In the genomic region with DNA sequence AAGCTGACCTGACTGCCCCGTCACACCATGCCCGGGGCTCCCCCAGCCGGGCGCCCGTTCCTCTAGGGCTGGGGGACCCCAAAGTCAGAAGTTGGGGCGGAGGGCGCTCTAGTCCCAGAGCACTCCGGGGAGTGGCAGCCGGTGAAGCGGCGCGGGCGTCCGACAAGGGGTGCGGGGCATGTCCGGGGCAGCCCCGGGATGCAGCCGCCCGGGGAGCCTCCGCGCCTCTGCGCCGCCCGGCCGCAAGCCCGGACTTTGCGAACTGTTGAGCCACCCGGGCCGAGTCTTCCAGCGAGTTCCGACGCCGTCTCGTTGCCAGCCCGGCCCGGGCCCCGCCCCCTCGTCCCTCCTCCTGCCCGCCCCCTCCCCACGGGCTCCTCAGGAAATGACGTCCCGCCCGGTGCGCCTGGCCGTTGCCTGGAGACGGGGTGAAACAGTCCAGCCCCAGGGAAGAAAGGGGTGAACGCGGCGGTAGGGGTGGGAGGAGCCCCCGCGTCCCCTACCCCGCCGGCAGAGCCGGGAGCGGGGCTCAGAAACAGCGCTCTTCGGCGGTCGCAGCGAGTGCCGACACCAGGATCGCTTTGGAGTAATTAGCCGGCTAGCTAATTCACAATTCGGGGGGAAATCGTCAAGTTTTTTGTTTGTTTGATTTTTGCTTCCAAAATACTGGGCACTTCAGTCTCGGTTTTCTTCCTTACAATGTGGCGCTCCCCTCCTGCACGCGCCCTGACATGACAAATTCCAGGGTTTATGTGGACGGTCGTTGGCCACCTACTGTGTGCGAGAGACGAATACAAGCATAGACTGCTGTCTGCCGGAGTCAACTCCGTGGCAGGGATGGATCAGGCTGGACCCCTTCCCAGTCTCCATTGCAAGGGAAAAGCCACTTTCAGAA, we compare ENCODE assay signal across 8 cellular contexts. TPM values are rescaled to one million over a fixed set of nuclear protein-coding genes. Genes with fewer than 3 reads are reported as not detected.
DNase-seq lines count a peak whose midpoint lies in the region; ATAC-seq and TF ChIP-seq lines count a peak whose summit lies in the region.

A gene (minus strand): TSS at position 287 of the 895 bp plus-strand sequence. CDS start 672 bp downstream, outside the sequence.

- TF ChIP-seq CTCF in endothelial cell (IDR thresholded peaks at IDR 0.05; ENCODE audit: unreplicated experiment): no peak

- peak within 1 kb of the TSS; percentile 92 for H3K4me3 Mint-ChIP-seq in endothelial cell (ENCODE audit: unreplicated experiment)

- peaks cover 5% of the 10 kb centered on the region for H3K36me3 Mint-ChIP-seq in endothelial cell (ENCODE audit: low read depth, unreplicated experiment)

- H3K27ac Mint-ChIP-seq in endothelial cell (ENCODE audit: unreplicated experiment): peak within 1 kb of the TSS; percentile 92

- peaks cover 20% of the 10 kb centered on the region for H3K27me3 Mint-ChIP-seq in endothelial cell (ENCODE audit: unreplicated experiment)

- DNase-seq in Ammon's horn (ENCODE audit: low spot score): peak; percentile 94
- peak; percentile 36 for DNase-seq in HS-27A (ENCODE audit: low read depth)
- peak; percentile 71 for DNase-seq in NOMO-1 treated with dmso at 0.1 percent for 144 hours (lab: John Stamatoyannopoulos, UW; ENCODE audit: unreplicated experiment)
- peak; percentile 90 for DNase-seq in activated CD8-positive, alpha-beta memory T cell treated with anti-CD3 and anti-CD28 coated beads, Interleukin-2, amount 50 U/mL, for 4 hours
- peak; percentile 97 for DNase-seq in endothelial cell (ENCODE audit: low spot score)
- DNase-seq in mesenteric fat pad (ENCODE audit: low spot score): peak; percentile 96
- peak; percentile 90 for DNase-seq in stimulated activated CD8-positive, alpha-beta memory T cell treated with anti-CD3 and anti-CD28 coated beads, Interleukin-12 subunit alpha, Interleukin-12 subunit beta, amount 100 ng/mL, for 1 hour (ENCODE audit: low read depth)

- no peaks in the 10 kb centered on the region for H3K9me3 Mint-ChIP-seq in endothelial cell (ENCODE audit: unreplicated experiment)

- H3K4me1 Mint-ChIP-seq in endothelial cell (ENCODE audit: unreplicated experiment): no peaks in the 10 kb centered on the region

- ATAC-seq in GM19438 (IDR thresholded peaks at IDR 0.05; ENCODE audit: low read depth, unreplicated experiment): peak; percentile 89

RNA-seq across cellular contexts. Expression of the gene that starts here (rescaled TPM):
- total RNA-seq in endothelial cell (ENCODE audit: unreplicated experiment): 4.1 TPM
- total RNA-seq in mesenteric fat pad: 5.5 TPM

Comparison
In these comparisons a context has a peak if more than half of its experiments do, and no peak if none do; other contexts are left out.
1. Peak in every context shown above with its lines: DNase-seq and ATAC-seq.
2. DNase-seq: peak in every context shown above with its lines; median percentile 97 in endothelial cell; 96 in mesenteric fat pad; 94 in Ammon's horn; 90 in activated CD8-positive, alpha-beta memory T cell treated with anti-CD3 and anti-CD28 coated beads, Interleukin-2, amount 50 U/mL, for 4 hours; 90 in stimulated activated CD8-positive, alpha-beta memory T cell treated with anti-CD3 and anti-CD28 coated beads, Interleukin-12 subunit alpha, Interleukin-12 subunit beta, amount 100 ng/mL, for 1 hour; 71 in NOMO-1 treated with dmso at 0.1 percent for 144 hours; 36 in HS-27A.